Comparison of ENCODE assay signal across 16 cellular contexts in the genomic region with DNA sequence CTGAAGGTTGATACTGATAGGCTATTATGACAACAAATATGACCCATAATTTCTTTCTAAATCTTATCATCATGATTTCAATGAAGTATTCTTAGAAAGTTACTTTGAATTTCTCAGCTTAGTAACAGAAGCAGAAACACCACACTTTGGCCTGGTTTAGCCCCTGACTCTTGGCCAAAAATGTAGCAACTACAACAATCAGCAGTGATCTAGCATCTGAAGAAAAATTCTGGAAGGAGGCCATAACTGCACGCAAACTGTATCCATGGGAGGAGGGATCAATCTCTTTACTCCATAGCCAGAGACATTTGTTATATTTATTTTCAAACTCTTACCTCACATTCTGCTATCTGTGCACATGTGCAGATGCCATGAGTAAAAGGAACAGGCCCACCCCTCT.
"Had no signal": no experiment of that assay in that cellular context is flagged by ENCODE, and none has a peak within 500 bp of the region (broad histone marks: within the 10 kb centered on the region; RNA-seq: fewer than 3 reads in every experiment).

No MANE protein-coding gene starts in this region.

- H3K27me3 Mint-ChIP-seq: type B pancreatic cell had no signal

- H3K27ac Mint-ChIP-seq: activated CD4-positive, alpha-beta T cell treated with anti-CD3 and anti-CD28 coated beads, Interleukin-2, amount 10 ng/mL, durations not matched to agents 24 days and 14 days; activated CD8-positive, alpha-beta T cell treated with anti-CD3 and anti-CD28 coated beads, Interleukin-2, amount 10 ng/mL, durations not matched to agents 7 days and 5 days; activated naive CD8-positive, alpha-beta T cell treated with anti-CD3 and anti-CD28 coated beads for 36 hours; naive B cell; type B pancreatic cell had no signal

- H3K36me3 Mint-ChIP-seq: activated naive CD8-positive, alpha-beta T cell treated with anti-CD3 and anti-CD28 coated beads for 36 hours; naive B cell; type B pancreatic cell had no signal

- H3K4me2 ChIP-seq: smooth muscle cell had no signal

- H3K9me3 Mint-ChIP-seq: activated CD4-positive, alpha-beta T cell treated with anti-CD3 and anti-CD28 coated beads, Interleukin-2, amount 10 ng/mL, durations not matched to agents 24 days and 14 days; activated naive CD8-positive, alpha-beta T cell treated with anti-CD3 and anti-CD28 coated beads for 36 hours; naive B cell; type B pancreatic cell had no signal

- H3K9me3 ChIP-seq: gastroesophageal sphincter, heart right ventricle, suprapubic skin had no signal

- H3K4me3 ChIP-seq: cardiac muscle cell, gastroesophageal sphincter, heart right ventricle, smooth muscle cell, suprapubic skin had no signal

- H3K4me1 Mint-ChIP-seq: activated CD4-positive, alpha-beta T cell treated with anti-CD3 and anti-CD28 coated beads, Interleukin-2, amount 10 ng/mL, durations not matched to agents 24 days and 14 days; activated naive CD8-positive, alpha-beta T cell treated with anti-CD3 and anti-CD28 coated beads for 36 hours; naive B cell had no signal

- DNase-seq: activated CD4-positive, alpha-beta T cell treated with anti-CD3 and anti-CD28 coated beads, Interleukin-2, amount 10 ng/mL, durations not matched to agents 24 days and 14 days; activated CD4-positive, CD25-positive, alpha-beta regulatory T cell; activated CD8-positive, alpha-beta memory T cell treated with anti-CD3 and anti-CD28 coated beads, Interleukin-2, amount 50 U/mL, for 4 hours; activated CD8-positive, alpha-beta T cell treated with anti-CD3 and anti-CD28 coated beads, Interleukin-2, amount 10 ng/mL, durations not matched to agents 7 days and 5 days; activated naive CD8-positive, alpha-beta T cell treated with anti-CD3 and anti-CD28 coated beads for 36 hours; anterior cingulate cortex; heart right ventricle; left cardiac atrium; naive B cell; stimulated activated naive CD8-positive, alpha-beta T cell treated with anti-CD3 and anti-CD28 coated beads, Interleukin-15, Interleukin-2, amounts not matched to agents 100 U/mL and 50 U/mL, for 24 hours; SW 1271 had no signal

- H3K27ac ChIP-seq: cardiac muscle cell, gastroesophageal sphincter, heart right ventricle, suprapubic skin had no signal

- H3K36me3 ChIP-seq: cardiac muscle cell, gastroesophageal sphincter, heart right ventricle, suprapubic skin had no signal

- H3K4me3 Mint-ChIP-seq: activated CD4-positive, alpha-beta T cell treated with anti-CD3 and anti-CD28 coated beads, Interleukin-2, amount 10 ng/mL, durations not matched to agents 24 days and 14 days; activated CD8-positive, alpha-beta T cell treated with anti-CD3 and anti-CD28 coated beads, Interleukin-2, amount 10 ng/mL, durations not matched to agents 7 days and 5 days; activated naive CD8-positive, alpha-beta T cell treated with anti-CD3 and anti-CD28 coated beads for 36 hours; naive B cell; type B pancreatic cell had no signal

- H3K27me3 ChIP-seq: cardiac muscle cell, gastroesophageal sphincter, heart right ventricle, suprapubic skin had no signal
